In genomic region chr3:129369711-129370110, GRCh38 we compare ENCODE assay signal across 26 cellular contexts. TPM values are rescaled to one million over a fixed set of nuclear protein-coding genes. Genes with fewer than 3 reads are reported as not detected.
DNase-seq lines count a peak whose midpoint lies in the region; ATAC-seq, FAIRE-seq and TF ChIP-seq lines count a peak whose summit lies in the region.
"Had no signal": no experiment of that assay in that cellular context is flagged by ENCODE, and none has a peak within 500 bp of the region (broad histone marks: within the 10 kb centered on the region; RNA-seq: fewer than 3 reads in every experiment).

No MANE protein-coding gene starts in this region.

- H3K4me2 ChIP-seq in neuronal stem cell (ENCODE audit: insufficient read depth, low read length, poor library complexity, severe bottlenecking), result no peak overlapping the region
- H3K4me2 ChIP-seq: BLaER1 treated with 17β-estradiol and CSF1 and Interleukin-3, amounts not matched to agents 10 nM and 100 nM; GM23338; KMS-11 had no signal

- peak overlapping the region; percentile 0 for H2BK12ac ChIP-seq in neuronal stem cell (ENCODE audit: low read length)

- H4K8ac ChIP-seq in neuronal stem cell (ENCODE audit: low read depth, low read length), result peak overlapping the region; percentile 43

- TF ChIP-seq POLR2A in gastroesophageal sphincter (IDR thresholded peaks at IDR 0.05), result no peak

- H3K18ac ChIP-seq in neuronal stem cell (ENCODE audit: low read length), result no peak overlapping the region

- H3K4ac ChIP-seq in neuronal stem cell (ENCODE audit: low read length), result no peak overlapping the region

- H3K36me3 ChIP-seq in A673 (ENCODE audit: insufficient read depth, low read length, poor library complexity, severe bottlenecking), result no peaks in the 10 kb centered on the region
- H3K36me3 ChIP-seq in gastroesophageal sphincter, result no peaks in the 10 kb centered on the region
- peaks cover 0 to 10% of the 10 kb centered on the region in 2 donors for H3K36me3 ChIP-seq in neuronal stem cell (replicated peaks in 1 of 2; ENCODE audit: control insufficient read depth in 2 of 2, insufficient read depth in 2 of 2, low read length in 2 of 2)
- H3K36me3 ChIP-seq: BLaER1 treated with 17β-estradiol and CSF1 and Interleukin-3, amounts not matched to agents 10 nM and 100 nM had no signal

- TSS peak; percentile 20 for BruUV-seq in A673 (replicated peaks; lab: Mats Ljungman, UMichigan)

- H3K27me3 ChIP-seq in A673 (replicated peaks; ENCODE audit: insufficient read depth, low read depth, low read length, poor library complexity) (no peaks in the 10 kb centered on the region), gastroesophageal sphincter (no peaks in the 10 kb centered on the region), neuronal stem cell (ENCODE audit: control insufficient read depth in 3 of 3, insufficient read depth in 3 of 3, low read depth in 1 of 3, low read length in 3 of 3) (peaks cover 0 to 4% (median 4%) of the 10 kb centered on the region in 3 experiments)
- H3K27me3 ChIP-seq: BLaER1 treated with 17β-estradiol and CSF1 and Interleukin-3, amounts not matched to agents 10 nM and 100 nM had no signal

- no peak overlapping the region for H2AK5ac ChIP-seq in neuronal stem cell (ENCODE audit: low read depth, low read length)

- peak overlapping the region; percentile 73 for H4K91ac ChIP-seq in neuronal stem cell (ENCODE audit: low read depth, low read length, poor library complexity)

- no peak overlapping the region for H2BK15ac ChIP-seq in neuronal stem cell (ENCODE audit: low read length)

- H3K9ac ChIP-seq in neuronal stem cell (ENCODE audit: low read depth, low read length, poor library complexity), result peak overlapping the region; percentile 65
- H3K9ac ChIP-seq: BLaER1 treated with 17β-estradiol and CSF1 and Interleukin-3, amounts not matched to agents 10 nM and 100 nM; KMS-11 had no signal

- POLR2A ChIA-PET in A673 (lab: Charles Lee; ENCODE audit: low non-redundant PET), result no interaction called here

- no peaks in the 10 kb centered on the region for H3K4me1 ChIP-seq in A673 (ENCODE audit: insufficient read depth, low read length, poor library complexity, severe bottlenecking)
- no peaks in the 10 kb centered on the region for H3K4me1 ChIP-seq in gastroesophageal sphincter
- peaks cover 0 to 5% of the 10 kb centered on the region in 2 donors for H3K4me1 ChIP-seq in neuronal stem cell (ENCODE audit: control insufficient read depth in 2 of 2, insufficient read depth in 1 of 2, low read depth in 1 of 2, low read length in 2 of 2)

- intact Hi-C loops in A673 (cut with micrococcal nuclease; ENCODE audit: unreplicated experiment), result no loop called here

- TF ChIP-seq EP300 in gastroesophageal sphincter (IDR thresholded peaks at IDR 0.05), result no peak

- FAIRE-seq in HTR-8/SVneo (lab: Jason Lieb, UNC), result peak; percentile 100
- FAIRE-seq: D721Med, G401.6 had no signal

- TF ChIP-seq CTCF in A673 (conservative IDR thresholded peaks at IDR 0.05; ENCODE audit: low read depth, low read length) (no peak), gastroesophageal sphincter (IDR thresholded peaks at IDR 0.05) (no peak)

- no peak overlapping the region for H3K4me3 ChIP-seq in A673 (ENCODE audit: low read depth, low read length, poor library complexity, severe bottlenecking)
- H3K4me3 ChIP-seq in gastroesophageal sphincter, result no peak overlapping the region
- peak overlapping the region in 1 of 2 donors; percentile 72 for H3K4me3 ChIP-seq in neuronal stem cell (ENCODE audit: low read length in 2 of 2)
- H3K4me3 ChIP-seq: BLaER1 treated with 17β-estradiol and CSF1 and Interleukin-3, amounts not matched to agents 10 nM and 100 nM; GM23338 had no signal

- WGBS in gastroesophageal sphincter (ENCODE audit: low coverage in 1 of 2), 2 donors, result 91 to 94% methylated on average over 5 of the region's 5 CpGs
- 100% methylated on average over 2 to 5 of the region's 5 CpGs for WGBS in neuronal stem cell (ENCODE audit: extremely low coverage in 2 of 2, insufficient read length in 2 of 2, insufficient replicate concordance in 1 of 2), 2 donors

- peak; percentile 16 for ATAC-seq in gastroesophageal sphincter
- no peak for ATAC-seq in GM18519 (IDR thresholded peaks at IDR 0.05; ENCODE audit: low FRiP score, unreplicated experiment)
- ATAC-seq: GM23338 had no signal

- CTCF ChIA-PET in A673 (lab: Charles Lee), result no interaction called here

- peak overlapping the region; percentile 52 for H3K23ac ChIP-seq in neuronal stem cell (ENCODE audit: low read depth, low read length, poor library complexity)

- no peak overlapping the region for H3K27ac ChIP-seq in A673 (ENCODE audit: low read depth, low read length, poor library complexity, severe bottlenecking)
- H3K27ac ChIP-seq in gastroesophageal sphincter, result no peak overlapping the region
- H3K27ac ChIP-seq in neuronal stem cell (replicated peaks; ENCODE audit: low read length), result no peak overlapping the region
- H3K27ac ChIP-seq: BLaER1 treated with 17β-estradiol and CSF1 and Interleukin-3, amounts not matched to agents 10 nM and 100 nM; KMS-11; RWPE1 had no signal

- H3K9me3 ChIP-seq in A673 (ENCODE audit: low read depth, low read length, poor library complexity, severe bottlenecking), result no peaks in the 10 kb centered on the region
- H3K9me3 ChIP-seq in gastroesophageal sphincter, result no peaks in the 10 kb centered on the region
- H3K9me3 ChIP-seq in neuronal stem cell (replicated peaks in 1 of 2; ENCODE audit: control insufficient read depth in 2 of 2, insufficient read depth in 1 of 2, low read depth in 1 of 2, low read length in 2 of 2), result peaks cover 0 to 10% of the 10 kb centered on the region in 2 donors

- H2AFZ ChIP-seq in neuronal stem cell (ENCODE audit: low read length), result no peak overlapping the region
- H2AFZ ChIP-seq: GM23338 had no signal

- no peak for DNase-seq in A673 (ENCODE audit: low spot score)
- no peak for DNase-seq in HTR-8/SVneo (ENCODE audit: insufficient read length, low spot score)
- no peak for DNase-seq in neuronal stem cell (ENCODE audit: low spot score)
- DNase-seq in NCI-H1105 (lab: John Stamatoyannopoulos, UW), result no peak
- DNase-seq in activated gamma-delta T cell treated with Interleukin-2 at 50 U/mL for 16 hours, result no peak
- DNase-seq in NCI-H2227 treated with DMSO at 0.1 percent for 48 hours (lab: John Stamatoyannopoulos, UW), result no peak
- DNase-seq: CD4-positive, alpha-beta T cell; HCEC 1CT; MM.1S; NCI-H1417; NCI-H1694; NCI-H2029 treated with DMSO at 0.1 percent for 48 hours; NCI-H226; NCI-H510A; NCI-H69; SHP77 treated with DMSO at 0.1 percent for 48 hours had no signal

- no peak overlapping the region for H2BK5ac ChIP-seq in neuronal stem cell (ENCODE audit: low read length)

- H3K79me1 ChIP-seq in neuronal stem cell (ENCODE audit: low read depth, low read length), result peaks cover 4% of the 10 kb centered on the region

- peak overlapping the region; percentile 11 for H3K14ac ChIP-seq in neuronal stem cell (ENCODE audit: low read length)

- H2BK120ac ChIP-seq in neuronal stem cell (ENCODE audit: low read depth, low read length), result no peak overlapping the region

RNA-seq across cellular contexts. Expression of gene EFCAB12, which starts 58.7 kb away (rescaled TPM):
- 0.71 and 1.2 TPM in 2 replicates for total RNA-seq in A673 (2021)
- under 1 TPM in 2 of 4 donors, not detected in 2; 0.08 to 0.47 TPM for total RNA-seq in gastroesophageal sphincter
- 1.3 TPM for polyA plus RNA-seq in neuronal stem cell (2013, experiment 1 of 2)
- polyA plus RNA-seq in neuronal stem cell (2013, experiment 2 of 2), result 1.2 TPM
- total RNA-seq: Daoy, HT1080 had no signal
